ENCODE assay signal across 8 cellular contexts in genomic region chr9:130042406-130042930, GRCh38. TPM values are rescaled to one million over a fixed set of nuclear protein-coding genes. Genes with fewer than 3 reads are reported as not detected.
DNase-seq lines count a peak whose midpoint lies in the region; ATAC-seq and TF ChIP-seq lines count a peak whose summit lies in the region.

No MANE protein-coding gene starts in this region.

- CTCF ChIA-PET in activated CD8-positive, alpha-beta T cell treated with anti-CD3 and anti-CD28 coated beads for 36 hours (lab: Charles Lee) = interaction anchor here (0.8 to 1.4 kb wide), 4 partner anchors 10 to 157 kb away, joined by 3 to 4 read pairs (median 3); no protein-coding TSS in a partner anchor

- H2AFZ ChIP-seq in fibroblast of lung (ENCODE audit: low read length) = peak overlapping the region; percentile 20

- no peaks in the 10 kb centered on the region for H3K27me3 Mint-ChIP-seq in activated CD8-positive, alpha-beta T cell treated with anti-CD3 and anti-CD28 coated beads for 36 hours
- H3K27me3 Mint-ChIP-seq in nephron (ENCODE audit: low read depth) = peaks cover 3% of the 10 kb centered on the region

- TF ChIP-seq CTCF in BE2C (IDR thresholded peaks at IDR 0.05; ENCODE audit: low read depth, low read length) (no peak), fibroblast of lung (conservative IDR thresholded peaks at IDR 0.05 in 1 of 2, IDR thresholded peaks at IDR 0.05 in 1 of 2; ENCODE audit: low read depth in 1 of 2, low read length in 2 of 2) (no peak), nephron (IDR thresholded peaks at IDR 0.05; ENCODE audit: unreplicated experiment in 3 of 3) (no peak)
- TF ChIP-seq CTCF in activated CD8-positive, alpha-beta T cell treated with anti-CD3 and anti-CD28 coated beads for 36 hours (IDR thresholded peaks at IDR 0.05) = no peak

- H3K36me3 Mint-ChIP-seq in activated CD8-positive, alpha-beta T cell treated with anti-CD3 and anti-CD28 coated beads for 36 hours (ENCODE audit: low read depth) = peaks cover 38% of the 10 kb centered on the region
- no peaks in the 10 kb centered on the region for H3K36me3 Mint-ChIP-seq in nephron (ENCODE audit: low read depth)

- peak; percentile 10 for ATAC-seq in HG02642 (IDR thresholded peaks at IDR 0.05; ENCODE audit: poor library complexity, unreplicated experiment)
- ATAC-seq in activated CD8-positive, alpha-beta T cell treated with anti-CD3 and anti-CD28 coated beads for 36 hours = no peak
- no peak for ATAC-seq in HG02938 (IDR thresholded peaks at IDR 0.05; ENCODE audit: unreplicated experiment)
- no peak for ATAC-seq in GM21825 (IDR thresholded peaks at IDR 0.05; ENCODE audit: unreplicated experiment)

- peak overlapping the region; percentile 100 for H3K27ac Mint-ChIP-seq in activated CD8-positive, alpha-beta T cell treated with anti-CD3 and anti-CD28 coated beads for 36 hours
- H3K27ac Mint-ChIP-seq in nephron = peak overlapping the region; percentile 92 to 97 (median 97)

- no peaks in the 10 kb centered on the region for H4K20me1 ChIP-seq in fibroblast of lung (ENCODE audit: control insufficient read depth, extremely low read depth, insufficient read depth, low read length)

- H3K27ac ChIP-seq in fibroblast of lung (ENCODE audit: insufficient read depth, low read length) = peak overlapping the region; percentile 74

- peak overlapping the region; percentile 93 for H3K4me3 ChIP-seq in BE2C (ENCODE audit: low read depth, low read length)
- H3K4me3 ChIP-seq in fibroblast of lung (replicated peaks in 1 of 4; ENCODE audit: control extremely low read depth in 1 of 4, insufficient read depth in 1 of 4, low read depth in 3 of 4, low read length in 4 of 4) = peak overlapping the region; percentile 83 to 90 (median 88)

- peaks cover 4% of the 10 kb centered on the region for H3K4me1 ChIP-seq in BE2C
- peaks cover 3% of the 10 kb centered on the region for H3K4me1 ChIP-seq in fibroblast of lung (ENCODE audit: control insufficient read depth, extremely low read depth, insufficient read depth, low read length)

- intact Hi-C loops in activated CD8-positive, alpha-beta T cell treated with anti-CD3 and anti-CD28 coated beads for 36 hours (cut with micrococcal nuclease) = no loop called here

- in situ Hi-C loops in KBM-7 (cut with MboI; ENCODE audit: low pct_unique_long_range_greater_than_20kb, low sequenced_read_pairs) = no loop called here

- no peaks in the 10 kb centered on the region for H3K9me3 Mint-ChIP-seq in activated CD8-positive, alpha-beta T cell treated with anti-CD3 and anti-CD28 coated beads for 36 hours
- no peaks in the 10 kb centered on the region for H3K9me3 Mint-ChIP-seq in nephron

- H3K79me2 ChIP-seq in fibroblast of lung (ENCODE audit: control insufficient read depth, insufficient read depth, low read length) = peaks cover 41% of the 10 kb centered on the region

- peak; percentile 42 for DNase-seq in BE2C
- DNase-seq in activated CD8-positive, alpha-beta T cell treated with anti-CD3 and anti-CD28 coated beads for 36 hours = no peak
- peak in 1 of 2 donors; percentile 17 for DNase-seq in fibroblast of lung (ENCODE audit: low read depth in 2 of 2)
- no peak for DNase-seq in KBM-7

- H3K9me3 ChIP-seq in BE2C (no peaks in the 10 kb centered on the region), fibroblast of lung (ENCODE audit: control insufficient read depth, insufficient read depth, low read depth, low read length) (no peaks in the 10 kb centered on the region)

- no peaks in the 10 kb centered on the region for H3K27me3 ChIP-seq in BE2C
- no peaks in the 10 kb centered on the region for H3K27me3 ChIP-seq in fibroblast of lung (ENCODE audit: control insufficient read depth, insufficient read depth, low read length)

- H3K4me3 Mint-ChIP-seq in activated CD8-positive, alpha-beta T cell treated with anti-CD3 and anti-CD28 coated beads for 36 hours = peak overlapping the region; percentile 97
- H3K4me3 Mint-ChIP-seq in nephron = peak overlapping the region; percentile 96 to 98 (median 98)

- H3K4me2 ChIP-seq in fibroblast of lung (ENCODE audit: extremely low read depth, insufficient read depth, low read length) = no peak overlapping the region

- H3K36me3 ChIP-seq in BE2C (peaks cover 4% of the 10 kb centered on the region; the same call in 1 of the 2 replicates), fibroblast of lung (ENCODE audit: control insufficient read depth, insufficient read depth, low read length) (no peaks in the 10 kb centered on the region)

- POLR2A ChIA-PET in activated CD8-positive, alpha-beta T cell treated with anti-CD3 and anti-CD28 coated beads for 36 hours (lab: Charles Lee) = interaction anchor here (0.6 to 10.1 kb wide), 21 partner anchors 8 to 174 kb away, joined by 3 to 110 read pairs (median 4); partner anchors contain the start of gene GPR107

- peak overlapping the region; percentile 76 for H3K9ac ChIP-seq in fibroblast of lung (ENCODE audit: insufficient read depth, low read length)

- H3K4me1 Mint-ChIP-seq in activated CD8-positive, alpha-beta T cell treated with anti-CD3 and anti-CD28 coated beads for 36 hours (ENCODE audit: low read depth) = peaks cover 34% of the 10 kb centered on the region
- peaks cover 22% of the 10 kb centered on the region for H3K4me1 Mint-ChIP-seq in nephron

RNA-seq across cellular contexts. Expression of gene FNBP1, which starts 0.5 kb away (rescaled TPM):
- 9.7 TPM for polyA plus RNA-seq in BE2C (2012; ENCODE audit: insufficient read depth, insufficient read length, low read depth)
- 100 to 1,000 TPM; 266 to 268 TPM for total RNA-seq in activated CD8-positive, alpha-beta T cell treated with anti-CD3 and anti-CD28 coated beads for 36 hours
- 33.6 and 44.3 TPM in 2 replicates for total RNA-seq in fibroblast of lung
- polyA plus RNA-seq in fibroblast of lung = 20.8 and 21.9 TPM in 2 replicates
- 23.5 and 25.9 TPM in 2 replicates for polyA plus RNA-seq in fibroblast of lung (2012)
- 15.5 and 18.9 TPM in 2 replicates for polyA minus RNA-seq in fibroblast of lung (ENCODE audit: low replicate concordance)

RNA-seq across cellular contexts. Expression of gene GPR107, which starts 11.2 kb away (rescaled TPM):
- 35.8 TPM for polyA plus RNA-seq in BE2C (2012; ENCODE audit: insufficient read depth, insufficient read length, low read depth)
- 10 to 100 TPM; 18.2 to 19.0 TPM for total RNA-seq in activated CD8-positive, alpha-beta T cell treated with anti-CD3 and anti-CD28 coated beads for 36 hours
- total RNA-seq in fibroblast of lung = 19.8 and 27.6 TPM in 2 replicates
- polyA plus RNA-seq in fibroblast of lung = 35.0 and 43.5 TPM in 2 replicates
- 27.9 and 37.2 TPM in 2 replicates for polyA plus RNA-seq in fibroblast of lung (2012)
- 22.3 TPM in 2 replicates for polyA minus RNA-seq in fibroblast of lung (ENCODE audit: low replicate concordance)
